Comparison of ENCODE assay signal across 33 cellular contexts in genomic region chr3:192543163-192543562, GRCh38.
DNase-seq lines count a peak whose midpoint lies in the region; ATAC-seq and TF ChIP-seq lines count a peak whose summit lies in the region.
"Had no signal": no experiment of that assay in that cellular context is flagged by ENCODE, and none has a peak within 500 bp of the region (broad histone marks: within the 10 kb centered on the region; RNA-seq: fewer than 3 reads in every experiment).

No MANE protein-coding gene starts in this region.

- no peak overlapping the region for H3K4me2 ChIP-seq in trophoblast cell (ENCODE audit: low read length)
- H3K4me2 ChIP-seq: A549; BLaER1; BLaER1 treated with 17β-estradiol and CSF1 and Interleukin-3, amounts not matched to agents 10 nM and 100 nM had no signal

- H3K79me1 ChIP-seq in trophoblast cell (ENCODE audit: low read length) = no peaks in the 10 kb centered on the region

- H4K12ac ChIP-seq in trophoblast cell (ENCODE audit: low read depth, low read length) = no peak overlapping the region

- H3K79me2 ChIP-seq in trophoblast cell (ENCODE audit: control insufficient read depth, insufficient read depth, low read length, poor library complexity) = no peaks in the 10 kb centered on the region

- peaks cover 0 to 1% (median 0%) of the 10 kb centered on the region in 3 donors for H3K27me3 Mint-ChIP-seq in immature natural killer cell (ENCODE audit: low read depth in 3 of 3)

- peak overlapping the region; percentile 51 for H3K9ac ChIP-seq in trophoblast cell (ENCODE audit: low read length)
- H3K9ac ChIP-seq: BLaER1; BLaER1 treated with 17β-estradiol and CSF1 and Interleukin-3, amounts not matched to agents 10 nM and 100 nM had no signal

- H4K91ac ChIP-seq in trophoblast cell (ENCODE audit: low read depth, low read length) = no peak overlapping the region

- H3K23ac ChIP-seq in trophoblast cell (ENCODE audit: low read length) = no peak overlapping the region

- no peak overlapping the region for H3K14ac ChIP-seq in trophoblast cell (ENCODE audit: low read length)

- H3K9me3 Mint-ChIP-seq in immature natural killer cell = peaks cover 8 to 39% (median 15%) of the 10 kb centered on the region in 6 donors
- H3K9me3 Mint-ChIP-seq: CD4-positive, alpha-beta T cell had no signal

- no peak for DNase-seq in left ventricle myocardium superior
- DNase-seq in left cardiac atrium = no peak
- no peak for DNase-seq in right cardiac atrium
- DNase-seq in left ventricle myocardium inferior = no peak
- no peak for DNase-seq in trophoblast cell
- no peak for DNase-seq in immature natural killer cell
- DNase-seq: 8988T; ACHN; AML-193; BE2C; C1 segment of cervical spinal cord; Caco-2; Calu3; CD4-positive, alpha-beta memory T cell; CD4-positive, alpha-beta T cell; CD4-positive, CD25-positive, alpha-beta regulatory T cell; CD8-positive, alpha-beta memory T cell; CD8-positive, alpha-beta T cell; COR-L47; DMS 273 treated with DMSO at 0.1 percent for 48 hours; DMS153; DMS53; DMS79; DMS79 treated with DMSO at 0.1 percent for 48 hours; DND-41; EL had no signal

- H2BK12ac ChIP-seq in trophoblast cell (ENCODE audit: low read length) = no peak overlapping the region

- TF ChIP-seq CTCF in left ventricle myocardium inferior (IDR thresholded peaks at IDR 0.05; ENCODE audit: borderline replicate concordance) = no peak

- no peaks in the 10 kb centered on the region for H3K36me3 Mint-ChIP-seq in immature natural killer cell
- H3K36me3 Mint-ChIP-seq: CD14-positive monocyte; CD4-positive, alpha-beta memory T cell; CD8-positive, alpha-beta memory T cell; CD8-positive, alpha-beta T cell had no signal

- WGBS in right cardiac atrium = 89% methylated on average over 3 of the region's 3 CpGs
- no CpG with 5 or more reads among the region's 3 CpGs for WGBS in trophoblast cell (ENCODE audit: extremely low coverage, insufficient coverage, insufficient read length)

- H3K4me3 ChIP-seq in right cardiac atrium (ENCODE audit: low read length) (no peak overlapping the region), left ventricle myocardium inferior (no peak overlapping the region), trophoblast cell (ENCODE audit: low read depth, low read length) (no peak overlapping the region)
- H3K4me3 ChIP-seq: A549; BLaER1; BLaER1 treated with 17β-estradiol and CSF1 and Interleukin-3, amounts not matched to agents 10 nM and 100 nM had no signal

- H3K18ac ChIP-seq in trophoblast cell (ENCODE audit: low read length) = no peak overlapping the region

- no peak overlapping the region for H2BK120ac ChIP-seq in trophoblast cell (ENCODE audit: insufficient read depth, low read length, poor library complexity)

- H2BK5ac ChIP-seq in trophoblast cell (ENCODE audit: low read depth, low read length, poor library complexity) = no peak overlapping the region

- no peak overlapping the region for H3K4ac ChIP-seq in trophoblast cell (ENCODE audit: low read depth, low read length)

- peak; percentile 48 for ATAC-seq in left ventricle myocardium superior
- ATAC-seq in left cardiac atrium = no peak
- peak; percentile 16 to 26 for ATAC-seq in right cardiac atrium
- ATAC-seq: A549; CD8-positive, alpha-beta T cell had no signal

- intact Hi-C loops in left ventricle myocardium superior (cut with micrococcal nuclease) = no loop called here
- intact Hi-C loops in left cardiac atrium (cut with DNase I) = loop anchor here in 1 of 2 donors (10.0 kb wide), 1 partner anchor 68 kb away; no protein-coding TSS in a partner anchor
- intact Hi-C loops in right cardiac atrium (cut with DNase I) = no loop called here
- intact Hi-C loops in left ventricle myocardium inferior (cut with micrococcal nuclease) = no loop called here

- peaks cover 6% of the 10 kb centered on the region for H3K4me1 ChIP-seq in right cardiac atrium (ENCODE audit: control insufficient read depth, insufficient read depth, low read length)
- H3K4me1 ChIP-seq in left ventricle myocardium inferior = peaks cover 26% of the 10 kb centered on the region
- no peaks in the 10 kb centered on the region for H3K4me1 ChIP-seq in trophoblast cell (ENCODE audit: control insufficient read depth in 1 of 2, insufficient read depth in 2 of 2, low read length in 2 of 2)
- H3K4me1 ChIP-seq: A549; BE2C; BLaER1; BLaER1 treated with 17β-estradiol and CSF1 and Interleukin-3, amounts not matched to agents 10 nM and 100 nM; Caco-2 had no signal

- no peaks in the 10 kb centered on the region for H3K4me1 Mint-ChIP-seq in immature natural killer cell
- H3K4me1 Mint-ChIP-seq: CD14-positive monocyte; CD4-positive, alpha-beta memory T cell; CD4-positive, CD25-positive, alpha-beta regulatory T cell; CD8-positive, alpha-beta memory T cell had no signal

- H3K4me3 Mint-ChIP-seq in immature natural killer cell = no peak overlapping the region
- H3K4me3 Mint-ChIP-seq: B cell; CD14-positive monocyte; CD4-positive, alpha-beta memory T cell; CD4-positive, alpha-beta T cell; CD4-positive, CD25-positive, alpha-beta regulatory T cell; CD8-positive, alpha-beta memory T cell; CD8-positive, alpha-beta T cell had no signal

- no peak overlapping the region for H3K27ac Mint-ChIP-seq in immature natural killer cell
- H3K27ac Mint-ChIP-seq: B cell; CD14-positive monocyte; CD4-positive, alpha-beta memory T cell; CD4-positive, alpha-beta T cell; CD4-positive, CD25-positive, alpha-beta regulatory T cell; CD8-positive, alpha-beta memory T cell; CD8-positive, alpha-beta T cell had no signal

- no peak overlapping the region for H4K8ac ChIP-seq in trophoblast cell (ENCODE audit: low read depth, low read length)

- H2AK5ac ChIP-seq in trophoblast cell (ENCODE audit: low read length) = no peak overlapping the region

- H3K27ac ChIP-seq in right cardiac atrium (ENCODE audit: low read length) (no peak overlapping the region), left ventricle myocardium inferior (replicated peaks) (no peak overlapping the region), trophoblast cell (ENCODE audit: low read depth, low read length) (no peak overlapping the region)
- H3K27ac ChIP-seq: 22Rv1; A549; BLaER1; BLaER1 treated with 17β-estradiol and CSF1 and Interleukin-3, amounts not matched to agents 10 nM and 100 nM; C4-2B had no signal

- H3K36me3 ChIP-seq in left ventricle myocardium inferior (no peaks in the 10 kb centered on the region), trophoblast cell (ENCODE audit: control insufficient read depth in 1 of 2, insufficient read depth in 2 of 2, low read length in 2 of 2) (no peaks in the 10 kb centered on the region)
- H3K36me3 ChIP-seq: BE2C; BLaER1; BLaER1 treated with 17β-estradiol and CSF1 and Interleukin-3, amounts not matched to agents 10 nM and 100 nM had no signal

- no peaks in the 10 kb centered on the region for H3K9me3 ChIP-seq in right cardiac atrium (ENCODE audit: control insufficient read depth, low read length)
- no peaks in the 10 kb centered on the region for H3K9me3 ChIP-seq in left ventricle myocardium inferior (replicated peaks)
- H3K9me3 ChIP-seq in trophoblast cell (ENCODE audit: insufficient read depth, low read depth, low read length) = no peaks in the 10 kb centered on the region
- H3K9me3 ChIP-seq: A549; BE2C; BLaER1; BLaER1 treated with 17β-estradiol and CSF1 and Interleukin-3, amounts not matched to agents 10 nM and 100 nM; Caco-2 had no signal

- no peak overlapping the region for H2AFZ ChIP-seq in trophoblast cell (ENCODE audit: insufficient read depth, low read length, poor library complexity)

- no peaks in the 10 kb centered on the region for H3K27me3 ChIP-seq in right cardiac atrium (ENCODE audit: control insufficient read depth, insufficient read depth)
- H3K27me3 ChIP-seq in left ventricle myocardium inferior (ENCODE audit: low read depth) = no peaks in the 10 kb centered on the region
- no peaks in the 10 kb centered on the region for H3K27me3 ChIP-seq in trophoblast cell (ENCODE audit: insufficient read depth, low read length)
- H3K27me3 ChIP-seq: BE2C; BLaER1; BLaER1 treated with 17β-estradiol and CSF1 and Interleukin-3, amounts not matched to agents 10 nM and 100 nM had no signal

Comparison
In these comparisons a context has a peak if more than half of its experiments do, and no peak if none do; other contexts are left out.
1. ATAC-seq: peak in left ventricle myocardium superior (single experiment) and right cardiac atrium (2 of 2); none in left cardiac atrium (0 of 2).